Comparison of ENCODE assay signal across 7 cellular contexts in genomic region chr10:21075880-21076279, GRCh38.
"Had no signal": no experiment of that assay in that cellular context is flagged by ENCODE, and none has a peak within 500 bp of the region (broad histone marks: within the 10 kb centered on the region; RNA-seq: fewer than 3 reads in every experiment).

No MANE protein-coding gene starts in this region.

- H3K4me2 ChIP-seq: KMS-11 had no signal

- H3K9ac ChIP-seq: KMS-11 had no signal

- FAIRE-seq: HTR-8/SVneo had no signal

- H3K27ac ChIP-seq: HL-60, KMS-11 had no signal

- DNase-seq: IMR-90, Karpas-422, KBM-7, KG1 had no signal
